35 cellular contexts compared by ENCODE assay signal in the genomic region with DNA sequence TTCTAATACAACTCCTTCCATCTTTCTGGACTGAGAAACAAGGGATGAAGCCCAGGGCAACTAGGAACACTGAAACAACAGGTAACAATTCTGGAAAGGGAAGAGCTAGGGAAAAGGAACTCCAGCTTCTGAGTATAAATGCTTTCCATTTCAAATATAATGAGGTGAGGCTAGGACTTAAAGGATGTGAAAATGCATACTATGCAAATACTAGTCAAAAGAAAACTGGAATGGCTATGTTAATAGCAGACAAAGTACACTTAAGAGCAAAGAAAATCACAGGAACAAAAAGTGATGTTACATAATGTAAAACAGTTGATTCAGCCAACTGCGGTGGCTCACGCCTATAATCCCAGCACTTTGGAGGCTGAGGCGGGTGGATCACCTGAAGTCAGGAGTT. TPM values are rescaled to one million over a fixed set of nuclear protein-coding genes. Genes with fewer than 3 reads are reported as not detected.
"Had no signal": no experiment of that assay in that cellular context is flagged by ENCODE, and none has a peak within 500 bp of the region (broad histone marks: within the 10 kb centered on the region; RNA-seq: fewer than 3 reads in every experiment).

No MANE protein-coding gene starts in this region.

- H3K4me3 ChIP-seq: neural progenitor cell, pancreas, psoas muscle, skin epidermis, smooth muscle cell, spleen, suprapubic skin, testis, tibial artery, transverse colon, upper lobe of right lung, uterus had no signal

- FAIRE-seq: pancreas had no signal

- H3K27me3 ChIP-seq: neural progenitor cell, testis, upper lobe of right lung, uterus had no signal

- H3K27me3 Mint-ChIP-seq: stimulated activated memory B cell treated with anti-CD40 and anti-IgM and Interleukin-4, amounts not matched to agents 10 μg/mL and 1 μg/mL and 100 μg/mL, for 72 hours had no signal

- H3K9ac ChIP-seq: neural progenitor cell had no signal

- H2AFZ ChIP-seq: neural progenitor cell had no signal

- H3K36me3 ChIP-seq: neural progenitor cell, pancreas, suprapubic skin, tibial artery, transverse colon, upper lobe of right lung, uterus had no signal

- H3K9me3 Mint-ChIP-seq: natural killer cell; stimulated activated memory B cell treated with anti-CD40 and anti-IgM and Interleukin-4, amounts not matched to agents 10 μg/mL and 1 μg/mL and 100 μg/mL, for 72 hours; stimulated activated naive CD8-positive, alpha-beta T cell treated with anti-CD3 and anti-CD28 coated beads, Interleukin-15, amount 100 ng/mL, for 72 hours; type B pancreatic cell had no signal

- H3K4me1 ChIP-seq: neural progenitor cell, pancreas, psoas muscle, suprapubic skin, tibial artery, transverse colon, upper lobe of right lung, uterus had no signal

- H3K36me3 Mint-ChIP-seq: naive thymus-derived CD4-positive, alpha-beta T cell; natural killer cell; neural progenitor cell; type B pancreatic cell had no signal

- DNase-seq: naive thymus-derived CD4-positive, alpha-beta T cell; natural killer cell; nucleus accumbens; pancreas; posterior cingulate gyrus; psoas muscle; right cardiac atrium; spleen; stimulated activated CD4-positive, alpha-beta T cell treated with anti-CD3 and anti-CD28 coated beads, Interleukin-12 subunit alpha, Interleukin-12 subunit beta, amount 100 ng/mL, for 4 hours; stimulated activated CD4-positive, alpha-beta T cell treated with anti-CD3 and anti-CD28 coated beads, Interleukin-1b, Interleukin-23, amount 100 ng/mL, for 48 hours; stimulated activated CD4-positive, alpha-beta T cell treated with anti-CD3 and anti-CD28 coated beads, Interleukin-4, amount 100 ng/mL, for 1 hour; stimulated activated CD4-positive, alpha-beta T cell treated with anti-CD3 and anti-CD28 coated beads, Interleukin-4, amount 100 ng/mL, for 4 hours; stimulated activated CD8-positive, alpha-beta memory T cell treated with anti-CD3 and anti-CD28 coated beads, Interleukin-4, amount 100 ng/mL, for 48 hours; stimulated activated naive CD4-positive, alpha-beta T cell; stimulated activated naive CD8-positive, alpha-beta T cell treated with anti-CD3 and anti-CD28 coated beads, Interleukin-15, amount 100 ng/mL, for 72 hours; stimulated activated naive CD8-positive, alpha-beta T cell treated with anti-CD3 and anti-CD28 coated beads, Interleukin-15, Interleukin-2, amounts not matched to agents 100 U/mL and 50 U/mL, for 24 hours; substantia nigra; testis; tibial artery; transverse colon; upper lobe of right lung; uterus had no signal

- H3K4me2 ChIP-seq: neural progenitor cell, smooth muscle cell had no signal

- H3K27ac Mint-ChIP-seq: naive thymus-derived CD4-positive, alpha-beta T cell; natural killer cell; nephron; neural progenitor cell; progenitor cell of endocrine pancreas; stimulated activated memory B cell treated with anti-CD40 and anti-IgM and Interleukin-4, amounts not matched to agents 10 μg/mL and 1 μg/mL and 100 μg/mL, for 72 hours; stimulated activated naive CD8-positive, alpha-beta T cell treated with anti-CD3 and anti-CD28 coated beads, Interleukin-15, amount 100 ng/mL, for 72 hours; type B pancreatic cell had no signal

- H3K27ac ChIP-seq: neural progenitor cell, pancreas, psoas muscle, skin epidermis, suprapubic skin, testis, tibial artery, transverse colon, upper lobe of right lung, uterus had no signal

- H3K4me3 Mint-ChIP-seq: naive thymus-derived CD4-positive, alpha-beta T cell; natural killer cell; nephron; neural progenitor cell; stimulated activated naive CD8-positive, alpha-beta T cell treated with anti-CD3 and anti-CD28 coated beads, Interleukin-15, amount 100 ng/mL, for 72 hours; type B pancreatic cell had no signal

- ATAC-seq: naive thymus-derived CD4-positive, alpha-beta T cell; natural killer cell; pancreas; psoas muscle; right cardiac atrium; sciatic nerve; stimulated activated memory B cell treated with anti-CD40 and anti-IgM and Interleukin-4, amounts not matched to agents 10 μg/mL and 1 μg/mL and 100 μg/mL, for 72 hours; stimulated activated naive CD8-positive, alpha-beta T cell treated with anti-CD3 and anti-CD28 coated beads, Interleukin-15, amount 100 ng/mL, for 72 hours; stimulated activated naive CD8-positive, alpha-beta T cell treated with anti-CD3 and anti-CD28 coated beads, Interleukin-15, Interleukin-2, amounts not matched to agents 100 U/mL and 50 U/mL, for 24 hours; upper lobe of right lung had no signal

- H3K9me3 ChIP-seq: pancreas, psoas muscle, suprapubic skin, testis, tibial artery, transverse colon, upper lobe of right lung, uterus had no signal

- H3K4me1 Mint-ChIP-seq: nephron; neural progenitor cell; stimulated activated naive CD8-positive, alpha-beta T cell treated with anti-CD3 and anti-CD28 coated beads, Interleukin-15, amount 100 ng/mL, for 72 hours had no signal

RNA-seq across cellular contexts. Expression of a gene that starts 6.3 kb away (rescaled TPM):
- total RNA-seq: osteocyte, progenitor cell of endocrine pancreas, renal cortical epithelial cell, smooth muscle cell had no signal
- polyA plus RNA-seq: neural cell, smooth muscle cell had no signal

RNA-seq across cellular contexts. Expression of a gene that starts 10.2 kb away (rescaled TPM):
- total RNA-seq: osteocyte, progenitor cell of endocrine pancreas, renal cortical epithelial cell, sciatic nerve, smooth muscle cell, testis had no signal
- polyA plus RNA-seq: naive thymus-derived CD4-positive, alpha-beta T cell; neural cell; right cardiac atrium; smooth muscle cell; spleen; thymus had no signal
